Comparison of ENCODE assay signal across 8 cellular contexts in the genomic region with DNA sequence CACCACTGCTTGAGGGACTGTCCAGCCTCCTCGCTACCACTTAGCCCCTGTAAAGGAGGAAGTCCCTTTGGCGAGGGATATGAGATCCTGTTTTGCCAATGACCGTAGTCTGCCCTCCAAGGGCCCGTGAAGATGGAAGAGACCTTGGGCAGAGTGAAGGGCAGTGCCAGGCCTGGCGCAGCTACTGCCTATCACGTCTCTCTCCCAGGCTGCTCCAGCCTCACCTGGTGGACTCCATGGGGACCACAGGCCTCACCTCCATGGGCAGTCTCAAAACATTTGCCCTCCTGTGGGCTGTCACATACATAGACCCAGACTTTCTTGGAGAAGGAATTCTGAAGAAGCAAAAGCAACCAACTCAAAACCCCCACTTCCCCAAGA. TPM values are rescaled to one million over a fixed set of nuclear protein-coding genes. Genes with fewer than 3 reads are reported as not detected.
DNase-seq lines count a peak whose midpoint lies in the region; ATAC-seq and TF ChIP-seq lines count a peak whose summit lies in the region.
"Not testable (repeated sequence)": the region's sequence is repeated elsewhere in the genome, so short reads cannot be mapped to it uniquely, and the experiment has no call there.

No MANE protein-coding gene starts in this region.

- H3K9me3 Mint-ChIP-seq in H9; T-helper 2 cell treated with Interferon-gamma antibody and Interleukin-4, amounts not matched to agents 5 μg/mL and 100 μg/mL, for 36 hours; MCF 10A (ENCODE audit: unreplicated experiment): not testable (repeated sequence)

- peaks cover 12 to 19% of the 10 kb centered on the region in 2 experiments for H3K4me1 Mint-ChIP-seq in H9
- H3K4me1 Mint-ChIP-seq in T-helper 2 cell treated with Interferon-gamma antibody and Interleukin-4, amounts not matched to agents 5 μg/mL and 100 μg/mL, for 36 hours (ENCODE audit: low read depth), result peaks cover 21% of the 10 kb centered on the region
- H3K4me1 Mint-ChIP-seq in MCF 10A (ENCODE audit: insufficient read depth, unreplicated experiment), result peaks cover 18% of the 10 kb centered on the region

- TF ChIP-seq EP300 in ovary (IDR thresholded peaks at IDR 0.05); upper lobe of left lung (IDR thresholded peaks at IDR 0.05): not testable (repeated sequence)

- intact Hi-C loops in MCF 10A (cut with micrococcal nuclease), result loop anchor here (5.0 kb wide), 1 partner anchor 49 kb away; no protein-coding TSS in a partner anchor
- intact Hi-C loops in ovary (cut with DNase I), result loop anchor here in 1 of 4 donors (10.0 kb wide), 1 partner anchor 107 kb away; a partner anchor contains a TSS

- H4K20me1 ChIP-seq in H9 (ENCODE audit: control insufficient read depth, insufficient read depth, insufficient read length), result not testable (repeated sequence)

- H3K56ac ChIP-seq in H9 (ENCODE audit: insufficient read length, low read depth, low read length), result not testable (repeated sequence)

- H2BK20ac ChIP-seq in H9 (ENCODE audit: low read depth, low read length, poor library complexity, severe bottlenecking), result not testable (repeated sequence)

- H3K14ac ChIP-seq in H9 (ENCODE audit: insufficient read depth, low read length), result not testable (repeated sequence)

- H3K27ac Mint-ChIP-seq in H9, result not testable (repeated sequence)
- peak overlapping the region; percentile 6 for H3K27ac Mint-ChIP-seq in T-helper 2 cell treated with Interferon-gamma antibody and Interleukin-4, amounts not matched to agents 5 μg/mL and 100 μg/mL, for 36 hours
- peak overlapping the region; percentile 61 for H3K27ac Mint-ChIP-seq in MCF 10A (ENCODE audit: low read depth, unreplicated experiment)

- CTCF ChIA-PET in MCF 10A (lab: Yijun Ruan, JAX), result interaction anchor here (0.7 to 1.7 kb wide), 2 partner anchors 103 to 104 kb away, joined by 3 to 7 read pairs; no protein-coding TSS in a partner anchor

- H3K4ac ChIP-seq in H9 (ENCODE audit: low read depth, low read length), result not testable (repeated sequence)

- not testable (repeated sequence) for H2BK120ac ChIP-seq in H9 (ENCODE audit: low read depth, low read length, poor library complexity, severe bottlenecking)

- not testable (repeated sequence) for H2BK12ac ChIP-seq in H9 (ENCODE audit: insufficient read length, low read depth, low read length)

- H2BK5ac ChIP-seq in H9 (ENCODE audit: insufficient read length, low read length), result not testable (repeated sequence)

- H3K79me2 ChIP-seq in H9 (ENCODE audit: insufficient read depth, low read length), result not testable (repeated sequence)

- peak overlapping the region; percentile 42 to 71 for H3K4me3 Mint-ChIP-seq in H9
- peak overlapping the region; percentile 74 for H3K4me3 Mint-ChIP-seq in T-helper 2 cell treated with Interferon-gamma antibody and Interleukin-4, amounts not matched to agents 5 μg/mL and 100 μg/mL, for 36 hours
- peak overlapping the region; percentile 73 for H3K4me3 Mint-ChIP-seq in MCF 10A (ENCODE audit: unreplicated experiment)

- H4K91ac ChIP-seq in H9 (ENCODE audit: insufficient read length, low read depth, low read length), result not testable (repeated sequence)

- H4K5ac ChIP-seq in H9 (ENCODE audit: insufficient read length, low read depth, low read length), result not testable (repeated sequence)

- not testable (repeated sequence) for H3K27ac ChIP-seq in H9 (ENCODE audit: insufficient read length, low read depth, low read length); iPS-18a (ENCODE audit: low read length)
- H3K27ac ChIP-seq in ovary (peak overlapping the region in 1 of 2 donors; percentile 39), upper lobe of left lung (peak overlapping the region in 3 of 4 donors; percentile 12 to 85 (median 54))

- H3K36me3 ChIP-seq in iPS-18a (ENCODE audit: control insufficient read depth, low read depth, low read length); ovary; upper lobe of left lung: not testable (repeated sequence)

- H3T11ph ChIP-seq in H9 (ENCODE audit: low read length), result not testable (repeated sequence)

- not testable (repeated sequence) for H3K9ac ChIP-seq in H9 (ENCODE audit: extremely low read depth, insufficient read length, low read length); iPS-18a (ENCODE audit: low read length)

- ATAC-seq in GM18511 (IDR thresholded peaks at IDR 0.05; ENCODE audit: unreplicated experiment), result peak; percentile 32
- ATAC-seq in HG03439 (IDR thresholded peaks at IDR 0.05; ENCODE audit: unreplicated experiment), result peak; percentile 4
- peak; percentile 3 to 69 for ATAC-seq in upper lobe of left lung (ENCODE audit: low FRiP score in 2 of 2)

- not testable (repeated sequence) for TF ChIP-seq POLR2A in ovary (IDR thresholded peaks at IDR 0.05); upper lobe of left lung (IDR thresholded peaks at IDR 0.05)

- not testable (repeated sequence) for H3K9me3 ChIP-seq in H9 (ENCODE audit: control insufficient read depth, low read depth, low read length); iPS-18a (ENCODE audit: control insufficient read depth, low read depth, low read length); ovary; upper lobe of left lung

- H2AK5ac ChIP-seq in H9 (ENCODE audit: insufficient read length, low read length), result not testable (repeated sequence)

- not testable (repeated sequence) for H4K8ac ChIP-seq in H9 (replicated peaks; ENCODE audit: insufficient read length, low read depth, low read length)

- H3K4me1 ChIP-seq in H9 (ENCODE audit: insufficient read depth, low read length); iPS-18a (ENCODE audit: control insufficient read depth, low read depth, low read length); ovary (ENCODE audit: insufficient read depth): not testable (repeated sequence)
- H3K4me1 ChIP-seq in upper lobe of left lung, result peaks cover 0 to 20% (median 12%) of the 10 kb centered on the region in 4 donors

- WGBS in H9 (ENCODE audit: extremely low coverage, insufficient read length, low lambda C conversion rate), result no CpG with 5 or more reads among the region's 6 CpGs
- 69 to 80% (median 72%) methylated on average over 6 of the region's 6 CpGs for WGBS in ovary, 3 donors
- WGBS in upper lobe of left lung, 2 donors, result 66% methylated on average over 6 of the region's 6 CpGs; no CpG with 5 or more reads in 1 of the 2 donors

- not testable (repeated sequence) for H3K27me3 ChIP-seq in H9 (ENCODE audit: insufficient read depth, low read length); iPS-18a (ENCODE audit: control insufficient read depth, insufficient read depth, low read length); ovary; upper lobe of left lung

- H3K4me3 ChIP-seq in iPS-18a (ENCODE audit: low read length), result peak overlapping the region; percentile 30
- peak overlapping the region; percentile 23 for H3K4me3 ChIP-seq in ovary
- peak overlapping the region in 3 of 4 donors; percentile 36 to 39 (median 37) for H3K4me3 ChIP-seq in upper lobe of left lung

- not testable (repeated sequence) for H3K23ac ChIP-seq in H9 (ENCODE audit: insufficient read length, low read depth, low read length)

- H2BK15ac ChIP-seq in H9 (ENCODE audit: low read depth, low read length), result not testable (repeated sequence)

- H3K79me1 ChIP-seq in H9 (ENCODE audit: insufficient read depth, low read depth, low read length, poor library complexity, severe bottlenecking), result not testable (repeated sequence)

- not testable (repeated sequence) for BruUV-seq in MCF 10A (replicated peaks; lab: Mats Ljungman, UMichigan)

- not testable (repeated sequence) for H3K27me3 Mint-ChIP-seq in H9 (ENCODE audit: low read depth); T-helper 2 cell treated with Interferon-gamma antibody and Interleukin-4, amounts not matched to agents 5 μg/mL and 100 μg/mL, for 36 hours (ENCODE audit: low read depth); MCF 10A (ENCODE audit: insufficient read depth, unreplicated experiment)

- not testable (repeated sequence) for TF ChIP-seq CTCF in H9 (conservative IDR thresholded peaks at IDR 0.05); MCF 10A (IDR thresholded peaks at IDR 0.05; ENCODE audit: unreplicated experiment); ovary (IDR thresholded peaks at IDR 0.05); upper lobe of left lung (IDR thresholded peaks at IDR 0.05)

- POLR2A ChIA-PET in MCF 10A (lab: Yijun Ruan, JAX), result interaction anchor here (0.7 to 1.5 kb wide), 5 partner anchors 105 to 1768 kb away, joined by 3 to 8 read pairs (median 4); a partner anchor contains a TSS

- not testable (repeated sequence) for H3K36me3 Mint-ChIP-seq in H9 (ENCODE audit: insufficient read depth in 1 of 3, low read depth in 3 of 3); T-helper 2 cell treated with Interferon-gamma antibody and Interleukin-4, amounts not matched to agents 5 μg/mL and 100 μg/mL, for 36 hours (ENCODE audit: low read depth); MCF 10A (ENCODE audit: insufficient read depth, unreplicated experiment)

- H3K4me2 ChIP-seq in H9 (ENCODE audit: insufficient read depth, insufficient read length, low read length), result peak overlapping the region; percentile 30

- H3K23me2 ChIP-seq in H9 (ENCODE audit: insufficient read length, low read depth, low read length, poor library complexity, severe bottlenecking), result not testable (repeated sequence)

- DNase-seq in H9; T-helper 2 cell treated with Interferon-gamma antibody and Interleukin-4, amounts not matched to agents 5 μg/mL and 100 μg/mL, for 36 hours (ENCODE audit: low spot score); MCF 10A (ENCODE audit: unreplicated experiment); ovary; upper lobe of left lung: not testable (repeated sequence)

- not testable (repeated sequence) for H2AFZ ChIP-seq in H9 (ENCODE audit: low read length)

- H3K18ac ChIP-seq in H9 (ENCODE audit: insufficient read length, low read depth, low read length), result not testable (repeated sequence)

RNA-seq across cellular contexts. Expression of a gene that starts 0.5 kb away (rescaled TPM):
- total RNA-seq in H9 (2021) (9.7 and 10.2 TPM in 2 replicates), MCF 10A (2022) (18.1 and 20.8 TPM in 2 replicates), ovary (10 to 100 TPM in 6 of 7 donors, 1 to 10 TPM in 1; 7.7 to 33.1 (median 19.5) TPM), upper lobe of left lung (10 to 100 TPM; 13.2 to 27.4 (median 18.2) TPM)
- 10 to 100 TPM; 17.6 to 20.3 TPM for polyA plus RNA-seq in ovary

RNA-seq across cellular contexts. Expression of a gene that starts 34.6 kb away (rescaled TPM):
- total RNA-seq in H9 (2021) (11.2 and 12.7 TPM in 2 replicates), MCF 10A (2022) (28.4 and 32.5 TPM in 2 replicates), ovary (10 to 100 TPM; 16.6 to 38.7 (median 25.4) TPM), upper lobe of left lung (10 to 100 TPM; 30.3 to 57.9 (median 33.8) TPM)
- polyA plus RNA-seq in ovary, result 10 to 100 TPM; 25.2 to 38.8 TPM
